15 cellular contexts compared by ENCODE assay signal in the genomic region with DNA sequence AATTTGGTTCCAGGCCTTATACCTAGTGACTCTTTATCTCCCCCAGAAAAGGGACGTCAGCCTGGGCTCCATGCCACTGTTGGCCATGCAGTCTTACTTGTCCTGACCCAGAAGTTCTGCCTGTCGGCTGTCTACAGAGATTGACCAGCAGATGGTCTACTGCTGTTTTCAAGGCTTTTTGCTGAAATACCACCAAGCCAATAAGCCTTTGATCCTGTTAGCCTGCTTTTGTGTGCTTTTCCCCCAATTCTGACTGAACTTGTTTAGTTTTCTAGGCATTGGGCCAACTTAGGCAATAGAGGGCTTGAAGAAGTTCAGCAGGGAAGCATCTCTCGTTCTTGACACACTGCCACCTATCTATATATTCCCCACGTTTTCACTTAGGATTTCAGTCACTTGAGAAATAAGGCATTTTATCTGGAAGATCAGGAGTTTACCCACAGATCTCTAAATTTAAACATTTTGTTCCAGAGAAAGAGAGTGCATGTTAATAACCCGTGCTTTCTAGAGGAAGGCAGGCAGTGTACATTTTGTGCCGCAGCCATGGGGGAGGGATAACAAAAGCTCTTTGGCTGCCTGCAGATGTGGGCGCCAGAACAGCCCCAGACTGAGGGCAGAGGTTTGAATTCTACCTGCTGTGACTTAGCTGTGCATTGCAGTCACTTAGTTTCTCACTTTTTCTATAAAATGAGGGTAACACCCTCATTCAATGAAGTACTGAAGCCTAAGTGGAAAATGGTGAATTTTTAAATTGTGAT. TPM values are rescaled to one million over a fixed set of nuclear protein-coding genes. Genes with fewer than 3 reads are reported as not detected.
DNase-seq lines count a peak whose midpoint lies in the region; ATAC-seq and TF ChIP-seq lines count a peak whose summit lies in the region.
"Had no signal": no experiment of that assay in that cellular context is flagged by ENCODE, and none has a peak within 500 bp of the region (broad histone marks: within the 10 kb centered on the region; RNA-seq: fewer than 3 reads in every experiment).

No MANE protein-coding gene starts in this region.

- H2AFZ ChIP-seq in mesenchymal stem cell (ENCODE audit: low read depth, low read length), result no peak overlapping the region

- H3K27ac Mint-ChIP-seq in activated naive CD8-positive, alpha-beta T cell treated with anti-CD3 and anti-CD28 coated beads, Interleukin-2, amount 50 U/mL, for 24 hours, result peak overlapping the region; percentile 64
- no peak overlapping the region for H3K27ac Mint-ChIP-seq in activated naive CD8-positive, alpha-beta T cell treated with anti-CD3 and anti-CD28 coated beads for 36 hours
- H3K27ac Mint-ChIP-seq: activated T-helper 1 cell treated with anti-CD3 and anti-CD28 coated beads, Interleukin-12 subunit alpha, Interleukin-12 subunit beta, Interleukin-2, Interleukin-4 antibody, amounts not matched to agents 30 ng/mL and 10 ng/mL and 1 ng/mL, durations not matched to agents 14 hours and 24 hours and 36 hours had no signal

- intact Hi-C loops in vagina (cut with DNase I), result no loop called here

- H3K9me3 Mint-ChIP-seq in activated naive CD8-positive, alpha-beta T cell treated with anti-CD3 and anti-CD28 coated beads, Interleukin-2, amount 50 U/mL, for 24 hours, result no peaks in the 10 kb centered on the region
- no peaks in the 10 kb centered on the region for H3K9me3 Mint-ChIP-seq in activated naive CD8-positive, alpha-beta T cell treated with anti-CD3 and anti-CD28 coated beads for 36 hours
- H3K9me3 Mint-ChIP-seq: activated T-helper 1 cell treated with anti-CD3 and anti-CD28 coated beads, Interleukin-12 subunit alpha, Interleukin-12 subunit beta, Interleukin-2, Interleukin-4 antibody, amounts not matched to agents 30 ng/mL and 10 ng/mL and 1 ng/mL, durations not matched to agents 14 hours and 24 hours and 36 hours had no signal

- H2BK15ac ChIP-seq in mesenchymal stem cell (ENCODE audit: low read depth, poor library complexity, severe bottlenecking), result no peak overlapping the region

- H3K9me3 ChIP-seq in mesenchymal stem cell (ENCODE audit: control insufficient read depth, low read length) (no peaks in the 10 kb centered on the region), vagina (no peaks in the 10 kb centered on the region)
- H3K9me3 ChIP-seq: A549, pancreas, suprapubic skin had no signal

- H2BK120ac ChIP-seq in mesenchymal stem cell (ENCODE audit: low read depth, low read length), result no peak overlapping the region

- no peak overlapping the region for H3K4ac ChIP-seq in mesenchymal stem cell (ENCODE audit: low read depth in 1 of 2, low read length in 2 of 2)

- no peak overlapping the region for H2BK5ac ChIP-seq in mesenchymal stem cell (ENCODE audit: low read depth, low read length, poor library complexity, severe bottlenecking)

- no peak for TF ChIP-seq POLR2A in vagina (IDR thresholded peaks at IDR 0.05)

- H4K8ac ChIP-seq in mesenchymal stem cell (ENCODE audit: low read length), result no peak overlapping the region

- DNase-seq in activated naive CD8-positive, alpha-beta T cell treated with anti-CD3 and anti-CD28 coated beads, Interleukin-2, amount 50 U/mL, for 24 hours, result no peak
- DNase-seq in activated naive CD8-positive, alpha-beta T cell treated with anti-CD3 and anti-CD28 coated beads for 36 hours, result no peak
- DNase-seq in fibroblast of peridontal ligament (ENCODE audit: extremely low read depth), result peak; percentile 55
- peak; percentile 10 for DNase-seq in mesenchymal stem cell
- peak; percentile 73 for DNase-seq in superior temporal gyrus (ENCODE audit: extremely low spot score)
- DNase-seq in globus pallidus (ENCODE audit: low spot score), result no peak
- no peak for DNase-seq in dermis blood vessel endothelial cell
- no peak for DNase-seq in vagina (ENCODE audit: extremely low spot score in 2 of 2)
- DNase-seq: activated CD4-positive, alpha-beta T cell treated with anti-CD3 and anti-CD28 coated beads, Interleukin-2, amount 50 U/mL, for 4 hours; NCI-H1436 treated with DMSO at 0.1 percent for 48 hours; NCI-H510A; pancreas had no signal

- H3K27ac ChIP-seq in mesenchymal stem cell (ENCODE audit: low read length, poor library complexity, severe bottlenecking) (no peak overlapping the region), vagina (no peak overlapping the region)
- H3K27ac ChIP-seq: A549, pancreas, suprapubic skin had no signal

- no peak overlapping the region for H2AK5ac ChIP-seq in mesenchymal stem cell (ENCODE audit: low read length, severe bottlenecking)

- H3K14ac ChIP-seq in mesenchymal stem cell (ENCODE audit: low read length in 2 of 2), result no peak overlapping the region

- H3K79me1 ChIP-seq in mesenchymal stem cell (replicated peaks; ENCODE audit: low read length, poor library complexity, severe bottlenecking), result peaks cover 31% of the 10 kb centered on the region

- peaks cover 40% of the 10 kb centered on the region for H3K36me3 Mint-ChIP-seq in activated naive CD8-positive, alpha-beta T cell treated with anti-CD3 and anti-CD28 coated beads, Interleukin-2, amount 50 U/mL, for 24 hours (ENCODE audit: low read depth)
- peaks cover 14% of the 10 kb centered on the region for H3K36me3 Mint-ChIP-seq in activated naive CD8-positive, alpha-beta T cell treated with anti-CD3 and anti-CD28 coated beads for 36 hours

- ATAC-seq in activated naive CD8-positive, alpha-beta T cell treated with anti-CD3 and anti-CD28 coated beads, Interleukin-2, amount 50 U/mL, for 24 hours, result no peak
- ATAC-seq: A549, pancreas had no signal

- no peaks in the 10 kb centered on the region for H3K4me1 ChIP-seq in mesenchymal stem cell (ENCODE audit: control insufficient read depth, insufficient read depth, low read depth, low read length)
- no peaks in the 10 kb centered on the region for H3K4me1 ChIP-seq in vagina
- H3K4me1 ChIP-seq: A549, pancreas, suprapubic skin had no signal

- no peak overlapping the region for H3K23ac ChIP-seq in mesenchymal stem cell (ENCODE audit: low read length in 2 of 2)

- H3K27me3 Mint-ChIP-seq in activated naive CD8-positive, alpha-beta T cell treated with anti-CD3 and anti-CD28 coated beads, Interleukin-2, amount 50 U/mL, for 24 hours, result no peaks in the 10 kb centered on the region
- no peaks in the 10 kb centered on the region for H3K27me3 Mint-ChIP-seq in activated naive CD8-positive, alpha-beta T cell treated with anti-CD3 and anti-CD28 coated beads for 36 hours

- no peak overlapping the region for H3K9ac ChIP-seq in mesenchymal stem cell (ENCODE audit: low read length)

- 93% methylated on average over 5 of the region's 7 CpGs for WGBS in mesenchymal stem cell

- no peak overlapping the region for H3K4me2 ChIP-seq in mesenchymal stem cell (ENCODE audit: low read length, poor library complexity, severe bottlenecking)
- H3K4me2 ChIP-seq: A549 had no signal

- H4K91ac ChIP-seq in mesenchymal stem cell (ENCODE audit: low read length), result no peak overlapping the region

- no peak overlapping the region for H2BK12ac ChIP-seq in mesenchymal stem cell (ENCODE audit: low read length in 2 of 2)

- H3K27me3 ChIP-seq in mesenchymal stem cell (ENCODE audit: control insufficient read depth in 1 of 2, insufficient read depth in 1 of 2, low read length in 2 of 2), result no peaks in the 10 kb centered on the region
- H3K27me3 ChIP-seq in vagina, result no peaks in the 10 kb centered on the region
- H3K27me3 ChIP-seq: pancreas, suprapubic skin had no signal

- no peaks in the 10 kb centered on the region for H3K4me1 Mint-ChIP-seq in activated naive CD8-positive, alpha-beta T cell treated with anti-CD3 and anti-CD28 coated beads, Interleukin-2, amount 50 U/mL, for 24 hours
- no peaks in the 10 kb centered on the region for H3K4me1 Mint-ChIP-seq in activated naive CD8-positive, alpha-beta T cell treated with anti-CD3 and anti-CD28 coated beads for 36 hours

- no peak overlapping the region for H3K18ac ChIP-seq in mesenchymal stem cell (ENCODE audit: low read depth in 1 of 2, low read length in 2 of 2)

- H3K4me3 ChIP-seq in mesenchymal stem cell (ENCODE audit: insufficient read depth in 1 of 2, low read depth in 1 of 2, low read length in 2 of 2) (no peak overlapping the region), vagina (no peak overlapping the region)
- H3K4me3 ChIP-seq: A549, pancreas, suprapubic skin had no signal

- H3K36me3 ChIP-seq in mesenchymal stem cell (ENCODE audit: control insufficient read depth in 1 of 2, insufficient read depth in 2 of 2, low read depth in 1 of 2, low read length in 2 of 2) (peaks cover 58 to 62% of the 10 kb centered on the region in 2 experiments), vagina (peaks cover 0 to 70% of the 10 kb centered on the region in 2 donors)

- TF ChIP-seq CTCF in vagina (IDR thresholded peaks at IDR 0.05), result no peak

- H3K4me3 Mint-ChIP-seq in activated naive CD8-positive, alpha-beta T cell treated with anti-CD3 and anti-CD28 coated beads, Interleukin-2, amount 50 U/mL, for 24 hours, result no peak overlapping the region
- no peak overlapping the region for H3K4me3 Mint-ChIP-seq in activated naive CD8-positive, alpha-beta T cell treated with anti-CD3 and anti-CD28 coated beads for 36 hours
- H3K4me3 Mint-ChIP-seq: activated T-helper 1 cell treated with anti-CD3 and anti-CD28 coated beads, Interleukin-12 subunit alpha, Interleukin-12 subunit beta, Interleukin-2, Interleukin-4 antibody, amounts not matched to agents 30 ng/mL and 10 ng/mL and 1 ng/mL, durations not matched to agents 14 hours and 24 hours and 36 hours had no signal

RNA-seq across cellular contexts. Expression of a gene that starts 12.3 kb away (rescaled TPM):
- total RNA-seq in activated naive CD8-positive, alpha-beta T cell treated with anti-CD3 and anti-CD28 coated beads for 36 hours, result 100 to 1,000 TPM; 136 to 140 TPM
- 0.48 TPM for polyA plus RNA-seq in mesenchymal stem cell (2013, experiment 1 of 2)
- polyA plus RNA-seq in mesenchymal stem cell (2013, experiment 2 of 2), result 0.48 TPM
- total RNA-seq in dermis blood vessel endothelial cell (0.56 and 0.85 TPM in 2 replicates), vagina (5.6 TPM)

RNA-seq across cellular contexts. Expression of a gene that starts 27.5 kb away (rescaled TPM):
- total RNA-seq in activated naive CD8-positive, alpha-beta T cell treated with anti-CD3 and anti-CD28 coated beads for 36 hours, result 10 to 100 TPM; 48.0 to 50.3 TPM
- 13.6 TPM for polyA plus RNA-seq in mesenchymal stem cell (2013, experiment 1 of 2)
- polyA plus RNA-seq in mesenchymal stem cell (2013, experiment 2 of 2), result 13.9 TPM
- total RNA-seq in dermis blood vessel endothelial cell, result 14.5 and 17.8 TPM in 2 replicates
- 38.8 TPM for total RNA-seq in vagina

RNA-seq across cellular contexts. Expression of a gene that starts 28.2 kb away (rescaled TPM):
- total RNA-seq in activated naive CD8-positive, alpha-beta T cell treated with anti-CD3 and anti-CD28 coated beads for 36 hours, result 1 to 10 TPM; 7.8 to 9.4 TPM
- 0.28 TPM for polyA plus RNA-seq in mesenchymal stem cell (2013, experiment 1 of 2)
- 0.32 TPM for polyA plus RNA-seq in mesenchymal stem cell (2013, experiment 2 of 2)
- total RNA-seq in dermis blood vessel endothelial cell, result 6.3 and 7.0 TPM in 2 replicates
- 1.2 TPM for total RNA-seq in vagina

RNA-seq across cellular contexts. Expression of a gene that starts 34.0 kb away (rescaled TPM):
- total RNA-seq in activated naive CD8-positive, alpha-beta T cell treated with anti-CD3 and anti-CD28 coated beads for 36 hours, result 10 to 100 TPM in 1 of 2 experiments, 1 to 10 TPM in 1; 9.3 to 10.7 TPM
- 7.9 TPM for polyA plus RNA-seq in mesenchymal stem cell (2013, experiment 1 of 2)
- polyA plus RNA-seq in mesenchymal stem cell (2013, experiment 2 of 2), result 9.0 TPM
- total RNA-seq in dermis blood vessel endothelial cell (18.1 and 20.1 TPM in 2 replicates), vagina (14.7 TPM)

RNA-seq across cellular contexts. Expression of a gene that starts 34.0 kb away (rescaled TPM):
- total RNA-seq in activated naive CD8-positive, alpha-beta T cell treated with anti-CD3 and anti-CD28 coated beads for 36 hours, result 1 to 10 TPM; 1.3 to 1.8 TPM
- polyA plus RNA-seq in mesenchymal stem cell (2013, experiment 1 of 2), result 2.3 TPM
- polyA plus RNA-seq in mesenchymal stem cell (2013, experiment 2 of 2), result 1.8 TPM
- total RNA-seq in dermis blood vessel endothelial cell (3.7 and 3.9 TPM in 2 replicates), vagina (10.3 TPM)

Comparison
In these comparisons a context has a peak if more than half of its experiments do, and no peak if none do; other contexts are left out.
1. DNase-seq: peak in fibroblast of peridontal ligament (single experiment), mesenchymal stem cell (single experiment) and superior temporal gyrus (single experiment); none in activated naive CD8-positive, alpha-beta T cell treated with anti-CD3 and anti-CD28 coated beads, Interleukin-2, amount 50 U/mL, for 24 hours (single experiment), activated naive CD8-positive, alpha-beta T cell treated with anti-CD3 and anti-CD28 coated beads for 36 hours (single experiment), globus pallidus (single experiment), dermis blood vessel endothelial cell (single experiment) and vagina (0 of 2).
2. RNA of a gene that starts 12.3 kb away (total RNA-seq): 136 to 140 TPM in activated naive CD8-positive, alpha-beta T cell treated with anti-CD3 and anti-CD28 coated beads for 36 hours; 5.6 TPM in vagina (single experiment) and 0.56 to 0.85 TPM in dermis blood vessel endothelial cell; every median in the first group is over 10 times any median in the second.